Comparison of ENCODE assay signal across 8 cellular contexts in the genomic region with DNA sequence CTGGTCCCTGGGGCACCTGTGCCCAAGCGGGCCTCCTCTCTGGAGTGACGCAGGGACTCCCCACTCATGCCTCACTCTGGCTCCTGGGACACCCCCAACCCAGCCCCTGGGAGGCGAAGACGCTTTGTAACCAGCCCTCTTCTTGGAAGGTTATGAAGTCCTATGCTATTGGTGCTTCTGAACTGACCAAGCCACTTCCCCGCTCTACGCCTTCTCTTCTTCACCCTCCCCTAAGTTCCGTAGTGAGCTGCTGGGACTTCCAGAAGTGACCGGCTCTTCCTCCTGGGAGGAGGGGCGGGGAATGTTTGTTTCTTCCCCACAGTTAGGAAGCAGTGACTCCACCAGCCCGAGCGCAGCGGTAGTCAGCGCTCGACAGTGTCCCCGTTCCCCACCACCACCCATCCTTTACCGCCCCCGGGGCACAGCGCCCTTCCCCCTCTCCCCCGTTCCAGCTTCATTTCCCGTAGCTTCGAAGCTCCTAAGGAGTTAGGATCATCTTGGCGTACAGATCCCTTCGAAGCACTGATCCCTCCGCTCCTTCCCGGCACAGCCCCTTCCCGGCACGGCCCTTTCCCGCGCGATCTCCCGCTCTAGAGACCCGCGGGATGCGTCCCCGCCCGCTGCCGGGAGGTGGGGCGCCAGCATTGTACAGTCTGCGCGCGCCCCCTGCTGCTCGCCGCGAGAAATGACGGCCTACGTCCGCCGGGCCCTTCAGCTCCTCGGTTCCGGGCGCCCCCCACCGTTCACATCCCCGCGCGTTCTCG. TPM values are rescaled to one million over a fixed set of nuclear protein-coding genes. Genes with fewer than 3 reads are reported as not detected.
DNase-seq lines count a peak whose midpoint lies in the region; ATAC-seq and TF ChIP-seq lines count a peak whose summit lies in the region.

No MANE protein-coding gene starts in this region.

- TF ChIP-seq POLR2A in esophagus squamous epithelium (IDR thresholded peaks at IDR 0.05) = no peak

- peak overlapping the region; percentile 29 to 73 (median 58) for H3K4me3 ChIP-seq in esophagus squamous epithelium

- H3K27me3 ChIP-seq in esophagus squamous epithelium = peaks cover 0 to 81% (median 2%) of the 10 kb centered on the region in 4 donors

- H3K36me3 ChIP-seq in esophagus squamous epithelium = no peaks in the 10 kb centered on the region

- peak overlapping the region; percentile 80 for H3K27ac Mint-ChIP-seq in activated T-cell treated with anti-CD3 and anti-CD28 coated beads, Interleukin-2, amount 50 U/mL, for 24 hours

- no peaks in the 10 kb centered on the region for H3K9me3 Mint-ChIP-seq in activated T-cell treated with anti-CD3 and anti-CD28 coated beads, Interleukin-2, amount 50 U/mL, for 24 hours

- H3K4me3 Mint-ChIP-seq in activated T-cell treated with anti-CD3 and anti-CD28 coated beads, Interleukin-2, amount 50 U/mL, for 24 hours = peak overlapping the region; percentile 81

- TF ChIP-seq CTCF in esophagus squamous epithelium (IDR thresholded peaks at IDR 0.05) = peak; percentile 94 to 98 (median 97)

- 0 to 1% methylated on average over 13 to 26 of the region's 56 CpGs for WGBS in esophagus squamous epithelium, 2 donors

- DNase-seq in DMS153 (lab: John Stamatoyannopoulos, UW) (peak; percentile 54), HuH-7.5 (ENCODE audit: low spot score) (peak; percentile 92), OCI-M1 (lab: John Stamatoyannopoulos, UW) (peak; percentile 88), esophagus squamous epithelium (lab: John Stamatoyannopoulos, UW) (peak; percentile 36), myocyte (ENCODE audit: low read depth) (peak; percentile 86)
- DNase-seq in activated T-cell treated with anti-CD3 and anti-CD28 coated beads, Interleukin-2, amount 50 U/mL, for 24 hours = peak; percentile 93
- peak; percentile 80 for DNase-seq in stimulated activated CD8-positive, alpha-beta memory T cell treated with anti-CD3 and anti-CD28 coated beads, Interleukin-7, amount 100 ng/mL, for 24 hours (ENCODE audit: low read depth)

- H3K9me3 ChIP-seq in esophagus squamous epithelium = no peaks in the 10 kb centered on the region

- peak overlapping the region; percentile 35 to 90 (median 81) for H3K27ac ChIP-seq in esophagus squamous epithelium

- intact Hi-C loops in esophagus squamous epithelium (cut with DNase I) = loop anchor here (10.0 kb wide), 1 partner anchor 282 kb away; no protein-coding TSS in a partner anchor

- peaks cover 62% of the 10 kb centered on the region for H3K27me3 Mint-ChIP-seq in activated T-cell treated with anti-CD3 and anti-CD28 coated beads, Interleukin-2, amount 50 U/mL, for 24 hours

- peaks cover 36% of the 10 kb centered on the region for H3K4me1 Mint-ChIP-seq in activated T-cell treated with anti-CD3 and anti-CD28 coated beads, Interleukin-2, amount 50 U/mL, for 24 hours (ENCODE audit: low read depth)

- peaks cover 17 to 32% (median 21%) of the 10 kb centered on the region in 3 donors for H3K4me1 ChIP-seq in esophagus squamous epithelium

- H3K36me3 Mint-ChIP-seq in activated T-cell treated with anti-CD3 and anti-CD28 coated beads, Interleukin-2, amount 50 U/mL, for 24 hours (ENCODE audit: low read depth) = no peaks in the 10 kb centered on the region

- ATAC-seq in GM21529 (IDR thresholded peaks at IDR 0.05; ENCODE audit: unreplicated experiment) = peak; percentile 80

RNA-seq across cellular contexts. Expression of gene NOTO, which starts 25.3 kb away (rescaled TPM):
- total RNA-seq in esophagus squamous epithelium = not detected
- not detected in 2 replicates for total RNA-seq in myocyte
- not detected for polyA plus RNA-seq in myocyte (2012)

RNA-seq across cellular contexts. Expression of gene SMYD5, which starts 37.0 kb away (rescaled TPM):
- total RNA-seq in esophagus squamous epithelium = 10 to 100 TPM in 3 of 4 donors, 1 to 10 TPM in 1; 5.6 to 22.1 (median 17.6) TPM
- total RNA-seq in myocyte = 18.9 and 20.0 TPM in 2 replicates
- 22.9 TPM for polyA plus RNA-seq in myocyte (2012)

RNA-seq across cellular contexts. Expression of gene PRADC1, which starts 56.0 kb away (rescaled TPM):
- total RNA-seq in esophagus squamous epithelium (10 to 100 TPM; 19.2 to 32.8 (median 29.3) TPM), myocyte (101 and 102 TPM in 2 replicates)
- polyA plus RNA-seq in myocyte (2012) = 61.5 TPM

RNA-seq across cellular contexts. Expression of gene CCT7, which starts 57.0 kb away (rescaled TPM):
- total RNA-seq in esophagus squamous epithelium (100 to 1,000 TPM; 149 to 246 (median 217) TPM), myocyte (425 and 436 TPM in 2 replicates)
- polyA plus RNA-seq in myocyte (2012) = 243 TPM

Comparison
In these comparisons a context has a peak if more than half of its experiments do, and no peak if none do; other contexts are left out.
1. Peak in every context shown above with its lines: DNase-seq, ATAC-seq, H3K4me3 ChIP-seq and H3K27ac ChIP-seq.
2. DNase-seq: peak in every context shown above with its lines; median percentile 93 in activated T-cell treated with anti-CD3 and anti-CD28 coated beads, Interleukin-2, amount 50 U/mL, for 24 hours; 92 in HuH-7.5; 88 in OCI-M1; 86 in myocyte; 80 in stimulated activated CD8-positive, alpha-beta memory T cell treated with anti-CD3 and anti-CD28 coated beads, Interleukin-7, amount 100 ng/mL, for 24 hours; 54 in DMS153; 36 in esophagus squamous epithelium.